8 cellular contexts compared by ENCODE assay signal in genomic region chr3:66407281-66408218, GRCh38.
A peak's percentile ranks its signal among the peaks of the same experiment; 100 is the strongest.
DNase-seq lines count a peak whose midpoint lies in the region; ATAC-seq and TF ChIP-seq lines count a peak whose summit lies in the region.

No MANE protein-coding gene starts in this region.

- 71 to 80% (median 75%) methylated on average over 19 to 23 of the region's 23 CpGs for WGBS in spleen, 5 donors

- DNase-seq in AG09309 (ENCODE audit: low read depth) (no peak), T-helper 1 cell (peak; percentile 39 to 72 (median 54)), amniotic epithelial cell (ENCODE audit: low read depth) (peak; percentile 32), hippocampal formation (lab: John Stamatoyannopoulos, UW) (peak; percentile 34 to 71), spleen (peak; percentile 91), NCI-H187 treated with DMSO at 0.1 percent for 48 hours (lab: John Stamatoyannopoulos, UW) (no peak)

- no peaks in the 10 kb centered on the region for H3K27me3 ChIP-seq in spleen (replicated peaks in 1 of 7)

- H3K36me3 ChIP-seq in spleen, result peaks cover 0 to 82% (median 28%) of the 10 kb centered on the region in 6 donors

- intact Hi-C loops in spleen (cut with DNase I; ENCODE audit: low total_unique reads), result loop anchor here (5.0 kb wide), 1 partner anchor 410 kb away; no protein-coding TSS in a partner anchor

- no peak overlapping the region for H3K27ac ChIP-seq in spleen

- TF ChIP-seq POLR2A in spleen (IDR thresholded peaks at IDR 0.05), result no peak

- peak; percentile 95 for TF ChIP-seq CTCF in AG09309 (IDR thresholded peaks at IDR 0.05; ENCODE audit: control insufficient read depth, insufficient read depth, low read depth, low read length, missing control alignments)
- TF ChIP-seq CTCF in spleen (IDR thresholded peaks at IDR 0.05 in 8 of 11, conservative IDR thresholded peaks at IDR 0.05 in 3 of 11), result peak; percentile 56 to 93 (median 88)

- no peak overlapping the region for H3K4me3 ChIP-seq in AG09309 (ENCODE audit: control insufficient read depth, low read depth, low read length)
- H3K4me3 ChIP-seq in spleen, result no peak overlapping the region

- peaks cover 0 to 6% (median 0%) of the 10 kb centered on the region in 6 donors for H3K4me1 ChIP-seq in spleen

- no peaks in the 10 kb centered on the region for H3K9me3 ChIP-seq in spleen

- ATAC-seq in GM18517 (IDR thresholded peaks at IDR 0.05; ENCODE audit: unreplicated experiment), result peak; percentile 79
- peak; percentile 76 for ATAC-seq in HG03066 (IDR thresholded peaks at IDR 0.05; ENCODE audit: low read depth, unreplicated experiment)

Comparison
In these comparisons a context has a peak if more than half of its experiments do, and no peak if none do; other contexts are left out.
1. DNase-seq: peak in T-helper 1 cell (5 of 5), amniotic epithelial cell (single experiment), hippocampal formation (2 of 2) and spleen (single experiment); none in AG09309 (single experiment) and NCI-H187 treated with DMSO at 0.1 percent for 48 hours (single experiment).